ENCODE assay signal across 10 cellular contexts in genomic region chr4:131499139-131499873, GRCh38.
DNase-seq lines count a peak whose midpoint lies in the region; ATAC-seq and TF ChIP-seq lines count a peak whose summit lies in the region.
"Had no signal": no experiment of that assay in that cellular context is flagged by ENCODE, and none has a peak within 500 bp of the region (broad histone marks: within the 10 kb centered on the region; RNA-seq: fewer than 3 reads in every experiment).

No MANE protein-coding gene starts in this region.

- DNase-seq in M059J (ENCODE audit: low read depth) (peak; percentile 22), fibroblast of villous mesenchyme (ENCODE audit: low read depth) (peak; percentile 83), NCI-H2227 (lab: John Stamatoyannopoulos, UW; ENCODE audit: unreplicated experiment) (no peak)
- no peak for DNase-seq in activated naive CD4-positive, alpha-beta T cell (lab: John Stamatoyannopoulos, UW)
- DNase-seq: activated T-cell treated with anti-CD3 and anti-CD28 coated beads for 4 hours; stimulated activated naive CD4-positive, alpha-beta T cell treated with Interleukin-2 at 50 U/mL for 16 hours had no signal

- H3K4me3 ChIP-seq in BLaER1 (no peak overlapping the region), fibroblast of villous mesenchyme (ENCODE audit: low read depth, low read length) (no peak overlapping the region)

- H4K20me1 ChIP-seq in BLaER1, result no peaks in the 10 kb centered on the region

- peak overlapping the region; percentile 28 for H3K4me2 ChIP-seq in BLaER1

- TF ChIP-seq CTCF in fibroblast of villous mesenchyme (IDR thresholded peaks at IDR 0.05; ENCODE audit: insufficient read depth, low read depth, low read length), result no peak

- no peaks in the 10 kb centered on the region for H3K27me3 ChIP-seq in BLaER1

- peak; percentile 55 for ATAC-seq in SK-N-SH treated with all-trans-retinoic acid at 6 μM for 48 hours
- ATAC-seq in HG03520 (IDR thresholded peaks at IDR 0.05; ENCODE audit: unreplicated experiment), result no peak
- ATAC-seq in activated CD4-positive, CD25-positive, alpha-beta regulatory T cell treated with anti-CD3 and anti-CD28 coated beads, Interleukin-2, amount 50 U/mL, for 24 hours, result no peak

- H3K4me1 ChIP-seq in BLaER1, result peaks cover 10% of the 10 kb centered on the region; the same call in 1 of the 2 replicates

- 0 out of 2 replicates have a peak, but pooled peaks cover 1% of the 10 kb centered on the region for H3K9me3 ChIP-seq in BLaER1

- no peak overlapping the region for H3K27ac ChIP-seq in BLaER1

- no peak overlapping the region for H3K9ac ChIP-seq in BLaER1

- H3K36me3 ChIP-seq in BLaER1, result no peaks in the 10 kb centered on the region

TF ChIP-seq in SK-N-SH treated with all-trans-retinoic acid at 6 μM for 48 hours, 23 proteins besides CTCF, POLR2A, EP300 and RAD21:
- TF ChIP-seq BACH2 (CRISPR knock-in tag; IDR thresholded peaks at IDR 0.05; ENCODE audit: borderline replicate concordance), result no peak
- TF ChIP-seq ZNF8 (CRISPR knock-in tag; IDR thresholded peaks at IDR 0.05), result no peak
- TF ChIP-seq ISL1 (CRISPR knock-in tag; IDR thresholded peaks at IDR 0.05), result no peak
- TF ChIP-seq, protein P1, sequence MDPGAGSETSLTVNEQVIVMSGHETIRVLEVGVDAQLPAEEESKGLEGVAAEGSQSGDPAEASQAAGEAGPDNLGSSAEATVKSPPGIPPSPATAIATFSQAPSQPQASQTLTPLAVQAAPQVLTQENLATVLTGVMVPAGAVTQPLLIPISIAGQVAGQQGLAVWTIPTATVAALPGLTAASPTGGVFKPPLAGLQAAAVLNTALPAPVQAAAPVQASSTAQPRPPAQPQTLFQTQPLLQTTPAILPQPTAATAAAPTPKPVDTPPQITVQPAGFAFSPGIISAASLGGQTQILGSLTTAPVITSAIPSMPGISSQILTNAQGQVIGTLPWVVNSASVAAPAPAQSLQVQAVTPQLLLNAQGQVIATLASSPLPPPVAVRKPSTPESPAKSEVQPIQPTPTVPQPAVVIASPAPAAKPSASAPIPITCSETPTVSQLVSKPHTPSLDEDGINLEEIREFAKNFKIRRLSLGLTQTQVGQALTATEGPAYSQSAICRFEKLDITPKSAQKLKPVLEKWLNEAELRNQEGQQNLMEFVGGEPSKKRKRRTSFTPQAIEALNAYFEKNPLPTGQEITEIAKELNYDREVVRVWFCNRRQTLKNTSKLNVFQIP (CRISPR knock-in tag; IDR thresholded peaks at IDR 0.05; ENCODE audit: borderline replicate concordance, low read depth), result no peak
- TF ChIP-seq CSDC2 (CRISPR knock-in tag; IDR thresholded peaks at IDR 0.05), result no peak
- no peak for TF ChIP-seq GLIS3 (CRISPR knock-in tag; IDR thresholded peaks at IDR 0.05)
- no peak for TF ChIP-seq TSHZ2 (CRISPR knock-in tag; IDR thresholded peaks at IDR 0.05)
- TF ChIP-seq, protein P2, sequence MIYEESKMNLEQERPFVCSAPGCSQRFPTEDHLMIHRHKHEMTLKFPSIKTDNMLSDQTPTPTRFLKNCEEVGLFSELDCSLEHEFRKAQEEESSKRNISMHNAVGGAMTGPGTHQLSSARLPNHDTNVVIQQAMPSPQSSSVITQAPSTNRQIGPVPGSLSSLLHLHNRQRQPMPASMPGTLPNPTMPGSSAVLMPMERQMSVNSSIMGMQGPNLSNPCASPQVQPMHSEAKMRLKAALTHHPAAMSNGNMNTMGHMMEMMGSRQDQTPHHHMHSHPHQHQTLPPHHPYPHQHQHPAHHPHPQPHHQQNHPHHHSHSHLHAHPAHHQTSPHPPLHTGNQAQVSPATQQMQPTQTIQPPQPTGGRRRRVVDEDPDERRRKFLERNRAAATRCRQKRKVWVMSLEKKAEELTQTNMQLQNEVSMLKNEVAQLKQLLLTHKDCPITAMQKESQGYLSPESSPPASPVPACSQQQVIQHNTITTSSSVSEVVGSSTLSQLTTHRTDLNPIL (CRISPR knock-in tag; IDR thresholded peaks at IDR 0.05; ENCODE audit: low read depth), result no peak
- no peak for TF ChIP-seq ARNTL (CRISPR knock-in tag; IDR thresholded peaks at IDR 0.05; ENCODE audit: borderline replicate concordance, low read depth)
- TF ChIP-seq SNAI2 (CRISPR knock-in tag; IDR thresholded peaks at IDR 0.05), result no peak
- no peak for TF ChIP-seq ZC3H10 (CRISPR knock-in tag; IDR thresholded peaks at IDR 0.05)
- TF ChIP-seq PPARA (CRISPR knock-in tag; IDR thresholded peaks at IDR 0.05; ENCODE audit: borderline replicate concordance), result no peak
- no peak for TF ChIP-seq RARB (CRISPR knock-in tag; IDR thresholded peaks at IDR 0.05)
- no peak for TF ChIP-seq CSRNP3 (CRISPR knock-in tag; IDR thresholded peaks at IDR 0.05)
- no peak for TF ChIP-seq ZNF565 (CRISPR knock-in tag; conservative IDR thresholded peaks at IDR 0.05; ENCODE audit: low read depth)
- TF ChIP-seq TOX (CRISPR knock-in tag; IDR thresholded peaks at IDR 0.05; ENCODE audit: borderline replicate concordance), result no peak
- TF ChIP-seq ZNF70 (CRISPR knock-in tag; IDR thresholded peaks at IDR 0.05), result no peak
- TF ChIP-seq PATZ1 (CRISPR knock-in tag; IDR thresholded peaks at IDR 0.05; ENCODE audit: borderline replicate concordance), result no peak
- TF ChIP-seq OSR1 (CRISPR knock-in tag; IDR thresholded peaks at IDR 0.05), result no peak
- no peak for TF ChIP-seq ZFP30 (CRISPR knock-in tag; IDR thresholded peaks at IDR 0.05)
TF ChIP-seq in SK-N-SH treated with all-trans-retinoic acid at 6 μM for 48 hours: peak in this region for 0.

Comparison
In these comparisons a context has a peak if more than half of its experiments do, and no peak if none do; other contexts are left out.
1. DNase-seq: peak in M059J (single experiment) and fibroblast of villous mesenchyme (single experiment); none in activated naive CD4-positive, alpha-beta T cell (0 of 4) and NCI-H2227 (single experiment).